ENCODE assay signal across 19 cellular contexts in the genomic region with DNA sequence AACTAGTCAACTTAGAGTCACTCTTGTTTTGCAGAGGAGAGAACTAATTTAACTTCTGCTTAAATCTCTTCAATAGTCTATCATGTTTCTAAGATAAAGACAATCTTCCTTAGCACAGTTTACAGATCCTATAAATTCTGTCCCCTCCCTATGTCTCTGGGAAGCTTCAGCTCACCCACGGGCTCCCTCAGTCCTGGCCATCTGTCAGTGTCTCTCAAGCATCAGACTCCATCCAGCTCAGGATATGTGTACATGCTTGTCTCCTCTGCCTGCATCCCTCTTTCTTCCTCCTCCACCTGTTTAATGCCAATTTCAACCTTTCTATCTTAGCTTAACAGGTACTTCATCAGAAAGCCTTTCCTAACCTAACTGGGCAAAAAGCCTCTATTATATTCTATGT.
"Had no signal": no experiment of that assay in that cellular context is flagged by ENCODE, and none has a peak within 500 bp of the region (broad histone marks: within the 10 kb centered on the region; RNA-seq: fewer than 3 reads in every experiment).

No MANE protein-coding gene starts in this region.

- DNase-seq: hypothalamus; immature natural killer cell; islet precursor cell; left ventricle myocardium inferior; mesendoderm; naive B cell; natural killer cell; ovary; right lobe of liver; stimulated activated CD4-positive, alpha-beta T cell treated with anti-CD3 and anti-CD28 coated beads, Interleukin-1b, Interleukin-23, amount 100 ng/mL, for 48 hours; stimulated activated CD4-positive, alpha-beta T cell treated with anti-CD3 and anti-CD28 coated beads, Interleukin-2, amount 100 ng/mL, for 48 hours; stimulated activated CD4-positive, alpha-beta T cell treated with anti-CD3 and anti-CD28 coated beads, Interleukin-4, amount 100 ng/mL, for 4 hours; stimulated activated CD8-positive, alpha-beta memory T cell treated with anti-CD3 and anti-CD28 coated beads, Interleukin-4, amount 100 ng/mL, for 48 hours; stimulated activated naive CD4-positive, alpha-beta T cell treated with Interleukin-2 at 50 U/mL for 16 hours; stimulated activated naive CD8-positive, alpha-beta T cell treated with anti-CD3 and anti-CD28 coated beads, Interleukin-15, amount 100 ng/mL, for 72 hours; testis; thyroid gland; transverse colon; upper lobe of left lung had no signal
